In genomic region chr2:30230479-30230854, GRCh38 we compare ENCODE assay signal across 8 cellular contexts. TPM values are rescaled to one million over a fixed set of nuclear protein-coding genes. Genes with fewer than 3 reads are reported as not detected.
DNase-seq lines count a peak whose midpoint lies in the region; ATAC-seq and TF ChIP-seq lines count a peak whose summit lies in the region.

No MANE protein-coding gene starts in this region.

- peaks cover 8% of the 10 kb centered on the region for H3K36me3 Mint-ChIP-seq in chondrocyte (ENCODE audit: low read depth)

- CTCF ChIA-PET in RWPE1 (lab: Yijun Ruan, JAX), result no interaction called here

- no peaks in the 10 kb centered on the region for H3F3A ChIP-seq in Loucy (ENCODE audit: low read depth)

- H3K4me1 ChIP-seq in Loucy (ENCODE audit: insufficient read depth, low read length, poor library complexity, severe bottlenecking) (peaks cover 42% of the 10 kb centered on the region), tibial nerve (peaks cover 0 to 53% (median 11%) of the 10 kb centered on the region in 4 donors)

- H3K9me3 Mint-ChIP-seq in chondrocyte (ENCODE audit: low read depth), result no peaks in the 10 kb centered on the region

- TF ChIP-seq POLR2A in tibial nerve (IDR thresholded peaks at IDR 0.05), result no peak

- WGBS in tibial nerve, 2 donors, result 7 to 10% methylated on average over 10 to 13 of the region's 20 CpGs

- H3K27ac ChIP-seq in tibial nerve (peak overlapping the region; percentile 34 to 91 (median 84)), RWPE1 (no peak overlapping the region)

- no peak for TF ChIP-seq EP300 in tibial nerve (IDR thresholded peaks at IDR 0.05)

- DNase-seq in AG08396 (ENCODE audit: low spot score), result peak; percentile 54
- DNase-seq in chondrocyte (ENCODE audit: low spot score), result no peak
- DNase-seq in medulla oblongata (ENCODE audit: extremely low spot score), result peak; percentile 35
- no peak for DNase-seq in tibial nerve (ENCODE audit: low spot score in 2 of 2)
- no peak for DNase-seq in DMS114 treated with DMSO at 0.1 percent for 48 hours (lab: John Stamatoyannopoulos, UW; ENCODE audit: unreplicated experiment)
- DNase-seq in RWPE1 (ENCODE audit: low spot score), result no peak

- no peaks in the 10 kb centered on the region for H3K9me2 ChIP-seq in Loucy (replicated peaks; ENCODE audit: low read depth, low read length)

- H3K79me2 ChIP-seq in Loucy (ENCODE audit: insufficient read depth, low read length), result peaks cover 31% of the 10 kb centered on the region

- no peaks in the 10 kb centered on the region for H3K27me3 ChIP-seq in Loucy (ENCODE audit: insufficient read depth, low read length, poor library complexity, severe bottlenecking)
- peaks cover 0 to 4% of the 10 kb centered on the region in 2 donors for H3K27me3 ChIP-seq in tibial nerve

- peaks cover 28% of the 10 kb centered on the region for H4K20me1 ChIP-seq in Loucy (ENCODE audit: insufficient read depth, low read length, poor library complexity, severe bottlenecking)

- H3K27ac Mint-ChIP-seq in chondrocyte (ENCODE audit: unreplicated experiment), result peak overlapping the region; percentile 70

- TF ChIP-seq CTCF in Loucy (conservative IDR thresholded peaks at IDR 0.05; ENCODE audit: low read length) (peak; percentile 38), chondrocyte (IDR thresholded peaks at IDR 0.05) (peak; percentile 32), tibial nerve (IDR thresholded peaks at IDR 0.05) (no peak), RWPE1 (conservative IDR thresholded peaks at IDR 0.05; ENCODE audit: low read depth) (no peak)

- POLR2A ChIA-PET in RWPE1 (lab: Yijun Ruan, JAX; ENCODE audit: low non-redundant PET), result no interaction called here

- H3K4me3 ChIP-seq in Loucy (ENCODE audit: low read length, poor library complexity, severe bottlenecking) (peak overlapping the region; percentile 95), tibial nerve (peak overlapping the region; percentile 31 to 86 (median 72))

- H3K36me3 ChIP-seq in Loucy (ENCODE audit: insufficient read depth, low read length) (no peaks in the 10 kb centered on the region), tibial nerve (peaks cover 0 to 5% (median 0%) of the 10 kb centered on the region in 3 donors)

- no peak for ATAC-seq in GM19463 (IDR thresholded peaks at IDR 0.05; ENCODE audit: unreplicated experiment)

- peak overlapping the region; percentile 65 for H3K9ac ChIP-seq in Loucy (ENCODE audit: low read depth, low read length, poor library complexity, severe bottlenecking)

- peaks cover 54% of the 10 kb centered on the region for H3K4me1 Mint-ChIP-seq in chondrocyte (ENCODE audit: low read depth)

- no peaks in the 10 kb centered on the region for H3K27me3 Mint-ChIP-seq in chondrocyte (ENCODE audit: low read depth)

- H3K4me2 ChIP-seq in Loucy (ENCODE audit: low read depth, low read length, poor library complexity, severe bottlenecking), result peak overlapping the region; percentile 91

- H2AFZ ChIP-seq in Loucy (ENCODE audit: low read length), result peak overlapping the region; percentile 90; the same call in 1 of the 2 replicates

- H3K9me3 ChIP-seq in Loucy (ENCODE audit: insufficient read depth, low read depth, low read length) (no peaks in the 10 kb centered on the region), tibial nerve (no peaks in the 10 kb centered on the region)

- H3K4me3 Mint-ChIP-seq in chondrocyte (ENCODE audit: unreplicated experiment), result peak overlapping the region; percentile 79

RNA-seq across cellular contexts. Expression of gene LBH, which starts 0.9 kb away (rescaled TPM):
- total RNA-seq in chondrocyte (88.6 to 96.6 TPM (median 88.8 TPM) in 3 replicates), tibial nerve (10 to 100 TPM; 12.7 to 31.6 (median 21.5) TPM)

Comparison
In these comparisons a context has a peak if more than half of its experiments do, and no peak if none do; other contexts are left out.
1. DNase-seq: peak in AG08396 (single experiment) and medulla oblongata (single experiment); none in chondrocyte (single experiment), tibial nerve (0 of 2), DMS114 treated with DMSO at 0.1 percent for 48 hours (single experiment) and RWPE1 (single experiment).
2. CTCF ChIP-seq: peak in Loucy (single experiment) and chondrocyte (single experiment); none in tibial nerve (0 of 5) and RWPE1 (single experiment).